In the genomic region with DNA sequence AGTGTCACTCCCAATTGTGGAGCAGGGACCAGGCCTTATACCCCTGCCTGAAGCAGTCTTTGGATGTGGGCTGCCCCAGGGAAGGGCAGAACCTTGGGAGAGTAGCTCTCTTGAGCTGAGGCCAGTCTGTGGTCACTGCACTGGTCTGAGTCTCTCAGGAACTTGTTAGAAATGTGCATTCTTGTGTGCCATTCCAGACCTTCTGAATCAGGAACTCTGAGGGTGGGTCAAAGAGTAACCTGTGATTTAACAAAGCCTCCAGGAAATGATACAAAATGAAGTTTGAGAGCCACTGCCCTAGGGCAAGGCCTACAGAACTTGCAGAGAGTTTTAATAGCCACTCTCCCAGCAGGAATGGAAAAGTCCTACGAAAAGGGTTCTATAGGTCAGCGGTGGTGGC, we compare ENCODE assay signal across 21 cellular contexts.
DNase-seq lines count a peak whose midpoint lies in the region; FAIRE-seq and TF ChIP-seq lines count a peak whose summit lies in the region.
"Had no signal": no experiment of that assay in that cellular context is flagged by ENCODE, and none has a peak within 500 bp of the region (broad histone marks: within the 10 kb centered on the region; RNA-seq: fewer than 3 reads in every experiment).

No MANE protein-coding gene starts in this region.

- H3K9ac ChIP-seq in mesendoderm (ENCODE audit: low read length): no peak overlapping the region

- TF ChIP-seq CTCF in HFFc6 (IDR thresholded peaks at IDR 0.05): no peak
- no peak for TF ChIP-seq CTCF in endothelial cell (IDR thresholded peaks at IDR 0.05; ENCODE audit: unreplicated experiment)

- H3K36me3 Mint-ChIP-seq in HFFc6 (ENCODE audit: low read depth) (no peaks in the 10 kb centered on the region), endothelial cell (ENCODE audit: low read depth, unreplicated experiment) (no peaks in the 10 kb centered on the region)

- no peak overlapping the region for H3K56ac ChIP-seq in mesendoderm (ENCODE audit: low read length)

- no peak overlapping the region for H3K4me3 Mint-ChIP-seq in HFFc6
- H3K4me3 Mint-ChIP-seq in endothelial cell (ENCODE audit: unreplicated experiment): no peak overlapping the region

- no peaks in the 10 kb centered on the region for H3K79me2 ChIP-seq in mesendoderm (ENCODE audit: control insufficient read depth, insufficient read depth, low read length)

- no peak overlapping the region for H2BK5ac ChIP-seq in mesendoderm (ENCODE audit: low read length)

- DNase-seq in A172 (ENCODE audit: low spot score) (peak; percentile 28), HFFc6 (peak; percentile 22), kidney glomerular epithelial cell (lab: John Stamatoyannopoulos, UW) (peak; percentile 76), amygdala (lab: John Stamatoyannopoulos, UW) (no peak), endothelial cell (ENCODE audit: low spot score) (no peak), NCI-H345 (lab: John Stamatoyannopoulos, UW) (no peak), mesendoderm (no peak)
- DNase-seq: 8988T; C1 segment of cervical spinal cord; COR-L47; GDM1; H7; MV-4-11; NCI-H1436; NCI-H2081 treated with DMSO at 0.1 percent for 48 hours; NCI-H226; NCI-H526 treated with DMSO at 0.1 percent for 48 hours; NK-92 treated with Interleukin-12 subunit alpha and Interleukin-12 subunit beta, amount 100 ng/mL, for 24 hours; OCI-M1 had no signal

- H4K5ac ChIP-seq in mesendoderm (ENCODE audit: low read length): no peak overlapping the region

- no peaks in the 10 kb centered on the region for H3K27me3 ChIP-seq in mesendoderm (ENCODE audit: insufficient read depth, low read length, poor library complexity)

- H3K27me3 Mint-ChIP-seq in HFFc6 (ENCODE audit: insufficient read depth) (peaks cover 3% of the 10 kb centered on the region), endothelial cell (ENCODE audit: unreplicated experiment) (peaks cover 6% of the 10 kb centered on the region)

- H3K79me1 ChIP-seq in mesendoderm (ENCODE audit: low read length): no peaks in the 10 kb centered on the region

- FAIRE-seq in TTC549 (lab: Jason Lieb, UNC): peak; percentile 73

- no peaks in the 10 kb centered on the region for H3K36me3 ChIP-seq in mesendoderm (ENCODE audit: control insufficient read depth, insufficient read depth, low read length)

- no CpG with 5 or more reads among the region's 2 CpGs for WGBS in mesendoderm (ENCODE audit: extremely low coverage, insufficient coverage, low lambda C conversion rate)

- H2AK5ac ChIP-seq in mesendoderm (ENCODE audit: low read length): no peak overlapping the region

- H3K27ac Mint-ChIP-seq in HFFc6 (no peak overlapping the region), endothelial cell (ENCODE audit: unreplicated experiment) (no peak overlapping the region)

- no peak overlapping the region for H2BK120ac ChIP-seq in mesendoderm (ENCODE audit: low read depth, low read length)

- H3K4me1 ChIP-seq in mesendoderm (ENCODE audit: control insufficient read depth, low read depth, low read length): no peaks in the 10 kb centered on the region

- H3K23ac ChIP-seq in mesendoderm (ENCODE audit: low read length): no peak overlapping the region

- no peak overlapping the region for H3K18ac ChIP-seq in mesendoderm (ENCODE audit: low read length)

- H3K4me1 Mint-ChIP-seq in HFFc6 (ENCODE audit: low read depth) (no peaks in the 10 kb centered on the region; the same call in 1 of the 2 replicates), endothelial cell (ENCODE audit: unreplicated experiment) (peaks cover 2% of the 10 kb centered on the region)

- H3K9me3 Mint-ChIP-seq in HFFc6 (no peaks in the 10 kb centered on the region), endothelial cell (ENCODE audit: unreplicated experiment) (no peaks in the 10 kb centered on the region)

- H3K4ac ChIP-seq in mesendoderm (ENCODE audit: low read depth, low read length): no peak overlapping the region

- no peak overlapping the region for H3K27ac ChIP-seq in mesendoderm (ENCODE audit: low read depth, low read length)
- H3K27ac ChIP-seq: SK-N-MC had no signal

- no peak overlapping the region for H3K4me3 ChIP-seq in mesendoderm (ENCODE audit: low read length)
- H3K4me3 ChIP-seq: SK-N-MC had no signal

- no peak overlapping the region for H3K4me2 ChIP-seq in mesendoderm (ENCODE audit: low read length)

- H2BK15ac ChIP-seq in mesendoderm (replicated peaks; ENCODE audit: low read depth): no peak overlapping the region

- H4K8ac ChIP-seq in mesendoderm (ENCODE audit: low read depth, low read length): no peak overlapping the region

Comparison
In these comparisons a context has a peak if more than half of its experiments do, and no peak if none do; other contexts are left out.
1. DNase-seq: peak in A172 (single experiment), HFFc6 (single experiment) and kidney glomerular epithelial cell (single experiment); none in amygdala (0 of 56), endothelial cell (single experiment), NCI-H345 (single experiment) and mesendoderm (single experiment).